Comparison of ENCODE assay signal across 3 cellular contexts in the genomic region with DNA sequence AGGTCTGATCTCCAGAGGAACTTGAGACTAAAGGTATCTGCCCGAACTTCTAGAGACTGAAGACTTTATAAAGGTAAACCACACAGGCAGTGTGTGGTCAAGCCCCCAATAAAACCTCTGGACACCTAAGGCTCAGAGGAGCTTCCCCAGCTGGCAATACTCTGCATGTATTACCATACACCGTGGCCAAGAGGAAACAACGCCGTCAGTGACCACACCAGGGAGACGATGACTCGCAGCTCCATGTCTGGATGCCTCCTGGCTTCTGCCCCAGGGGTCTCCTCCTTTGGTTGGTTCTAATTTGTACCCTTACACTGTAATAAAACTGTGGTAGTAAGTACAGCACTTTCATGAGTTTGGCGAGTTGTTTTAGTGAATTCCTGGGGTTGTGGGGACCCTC.
TF ChIP-seq lines count a peak whose summit lies in the region.

No MANE protein-coding gene starts in this region.

TF ChIP-seq in HEK293, 187 proteins besides CTCF, POLR2A, EP300 and RAD21:
- TF ChIP-seq, protein P1, sequence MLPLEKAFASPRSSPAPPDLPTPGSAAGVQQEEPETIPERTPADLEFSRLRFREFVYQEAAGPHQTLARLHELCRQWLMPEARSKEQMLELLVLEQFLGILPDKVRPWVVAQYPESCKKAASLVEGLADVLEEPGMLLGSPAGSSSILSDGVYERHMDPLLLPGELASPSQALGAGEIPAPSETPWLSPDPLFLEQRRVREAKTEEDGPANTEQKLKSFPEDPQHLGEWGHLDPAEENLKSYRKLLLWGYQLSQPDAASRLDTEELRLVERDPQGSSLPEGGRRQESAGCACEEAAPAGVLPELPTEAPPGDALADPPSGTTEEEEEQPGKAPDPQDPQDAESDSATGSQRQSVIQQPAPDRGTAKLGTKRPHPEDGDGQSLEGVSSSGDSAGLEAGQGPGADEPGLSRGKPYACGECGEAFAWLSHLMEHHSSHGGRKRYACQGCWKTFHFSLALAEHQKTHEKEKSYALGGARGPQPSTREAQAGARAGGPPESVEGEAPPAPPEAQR (tag by site-specific recombination; IDR thresholded peaks at IDR 0.05): no peak
- peak; percentile 45 for TF ChIP-seq ZIC2 (tag by site-specific recombination; IDR thresholded peaks at IDR 0.05)

TF ChIP-seq in SK-N-SH, 30 proteins besides CTCF, POLR2A, EP300 and RAD21:
- TF ChIP-seq FOSL2 (IDR thresholded peaks at IDR 0.05; ENCODE audit: borderline replicate concordance, low read depth) (peak; percentile 42), SMC3 (IDR thresholded peaks at IDR 0.05; ENCODE audit: low read depth, low read length) (no peak)

TF ChIP-seq in HepG2, 621 proteins besides CTCF, POLR2A, EP300 and RAD21:
- TF ChIP-seq, protein P2, sequence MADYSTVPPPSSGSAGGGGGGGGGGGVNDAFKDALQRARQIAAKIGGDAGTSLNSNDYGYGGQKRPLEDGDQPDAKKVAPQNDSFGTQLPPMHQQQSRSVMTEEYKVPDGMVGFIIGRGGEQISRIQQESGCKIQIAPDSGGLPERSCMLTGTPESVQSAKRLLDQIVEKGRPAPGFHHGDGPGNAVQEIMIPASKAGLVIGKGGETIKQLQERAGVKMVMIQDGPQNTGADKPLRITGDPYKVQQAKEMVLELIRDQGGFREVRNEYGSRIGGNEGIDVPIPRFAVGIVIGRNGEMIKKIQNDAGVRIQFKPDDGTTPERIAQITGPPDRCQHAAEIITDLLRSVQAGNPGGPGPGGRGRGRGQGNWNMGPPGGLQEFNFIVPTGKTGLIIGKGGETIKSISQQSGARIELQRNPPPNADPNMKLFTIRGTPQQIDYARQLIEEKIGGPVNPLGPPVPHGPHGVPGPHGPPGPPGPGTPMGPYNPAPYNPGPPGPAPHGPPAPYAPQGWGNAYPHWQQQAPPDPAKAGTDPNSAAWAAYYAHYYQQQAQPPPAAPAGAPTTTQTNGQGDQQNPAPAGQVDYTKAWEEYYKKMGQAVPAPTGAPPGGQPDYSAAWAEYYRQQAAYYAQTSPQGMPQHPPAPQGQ (CRISPR knock-in tag; IDR thresholded peaks at IDR 0.05; ENCODE audit: borderline replicate concordance): no peak
- no peak for TF ChIP-seq POLR2AphosphoS2 (IDR thresholded peaks at IDR 0.05; ENCODE audit: low read depth, low read length)
- TF ChIP-seq FOXP1 (IDR thresholded peaks at IDR 0.05): no peak
- no peak for TF ChIP-seq FOXP1 (CRISPR knock-in tag; IDR thresholded peaks at IDR 0.05)
- TF ChIP-seq NBN (conservative IDR thresholded peaks at IDR 0.05): no peak
- no peak for TF ChIP-seq HIVEP1 (CRISPR knock-in tag; IDR thresholded peaks at IDR 0.05)
- TF ChIP-seq, protein P3, sequence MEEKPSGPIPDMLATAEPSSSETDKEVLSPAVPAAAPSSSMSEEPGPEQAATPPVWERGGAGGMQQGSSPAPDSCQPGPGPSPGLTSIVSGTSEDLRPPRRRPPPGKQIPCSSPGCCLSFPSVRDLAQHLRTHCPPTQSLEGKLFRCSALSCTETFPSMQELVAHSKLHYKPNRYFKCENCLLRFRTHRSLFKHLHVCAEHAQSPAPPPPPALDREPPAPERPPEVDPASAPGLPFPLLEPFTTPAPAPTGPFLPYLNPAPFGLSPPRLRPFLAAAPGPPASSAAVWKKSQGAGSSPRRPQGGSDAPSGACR (CRISPR knock-in tag; IDR thresholded peaks at IDR 0.05): no peak
- TF ChIP-seq ARNTL (CRISPR knock-in tag; IDR thresholded peaks at IDR 0.05): no peak
- TF ChIP-seq ATAD3A (CRISPR knock-in tag; IDR thresholded peaks at IDR 0.05): no peak
- no peak for TF ChIP-seq ZNF501 (CRISPR knock-in tag; IDR thresholded peaks at IDR 0.05)
